In genomic region chr20:23635768-23636090, GRCh38 we compare ENCODE assay signal across 17 cellular contexts. TPM values are rescaled to one million over a fixed set of nuclear protein-coding genes. Genes with fewer than 3 reads are reported as not detected.
A peak's percentile ranks its signal among the peaks of the same experiment; 100 is the strongest.
DNase-seq lines count a peak whose midpoint lies in the region; ATAC-seq, FAIRE-seq and TF ChIP-seq lines count a peak whose summit lies in the region.
"Not testable (repeated sequence)": the region's sequence is repeated elsewhere in the genome, so short reads cannot be mapped to it uniquely, and the experiment has no call there.
"Had no signal": no experiment of that assay in that cellular context is flagged by ENCODE, and none has a peak within 500 bp of the region (broad histone marks: within the 10 kb centered on the region; RNA-seq: fewer than 3 reads in every experiment).

No MANE protein-coding gene starts in this region.

- WGBS in GM23248 (ENCODE audit: low coverage in 1 of 2, low lambda C conversion rate in 2 of 2, missing lambda C conversion rate in 2 of 2), 2 experiments, result 88 to 93% methylated on average over 2 of the region's 2 CpGs
- WGBS in HepG2 (ENCODE audit: low lambda C conversion rate), result 57% methylated on average over 2 of the region's 2 CpGs
- WGBS in spleen, 5 donors, result 72 to 90% (median 75%) methylated on average over 1 to 2 of the region's 2 CpGs

- not testable (repeated sequence) for H3K9me3 Mint-ChIP-seq in neural crest cell

- not testable (repeated sequence) for H3K27ac Mint-ChIP-seq in neural crest cell (ENCODE audit: unreplicated experiment)

- H3K27ac ChIP-seq in GM23248, spleen: not testable (repeated sequence)
- H3K27ac ChIP-seq in angular gyrus (ENCODE audit: low read depth, low read length) (peak overlapping the region; percentile 13), cingulate gyrus (ENCODE audit: low read depth, low read length) (peak overlapping the region; percentile 89), HepG2 (ENCODE audit: extremely low read length, insufficient read depth, low read length) (peak overlapping the region; percentile 91)

- TF ChIP-seq POLR2A in HepG2 (IDR thresholded peaks at IDR 0.05; ENCODE audit: insufficient read depth in 1 of 2, low read depth in 2 of 2, low read length in 2 of 2); spleen (IDR thresholded peaks at IDR 0.05): not testable (repeated sequence)

- peaks cover 25% of the 10 kb centered on the region for H3K4me1 Mint-ChIP-seq in neural crest cell

- not testable (repeated sequence) for H3K9me2 ChIP-seq in GM23248 (ENCODE audit: insufficient read depth)

- H3K4me3 ChIP-seq in GM23248 (peak overlapping the region; percentile 85), fibroblast of mammary gland (ENCODE audit: control insufficient read depth, low read depth, low read length) (peak overlapping the region; percentile 90), HepG2 (replicated peaks in 1 of 3; ENCODE audit: insufficient read depth in 1 of 3, low read depth in 2 of 3, low read length in 3 of 3) (peak overlapping the region; percentile 80 to 93 (median 88); a peak in 5 of 6 replicates), spleen (peak overlapping the region in 5 of 8 donors; percentile 67 to 87 (median 77))

- POLR2A ChIA-PET in HepG2 (lab: Yijun Ruan, JAX), result interaction anchor here (1.8 to 18.0 kb wide), 11 partner anchors 11 to 286 kb away, joined by 8 to 543 read pairs (median 13); partner anchors contain the start of genes NAPB and NXT1

- TF ChIP-seq RAD21 in HepG2 (CRISPR knock-in tag; IDR thresholded peaks at IDR 0.05), result not testable (repeated sequence)

- not testable (repeated sequence) for H3K36me3 ChIP-seq in GM23248 (ENCODE audit: low read depth)
- H3K36me3 ChIP-seq in HepG2 (replicated peaks in 1 of 2; ENCODE audit: control insufficient read depth in 1 of 2, insufficient read depth in 2 of 2, low read length in 2 of 2), result peaks cover 12 to 20% of the 10 kb centered on the region in 2 experiments
- peaks cover 0 to 45% (median 12%) of the 10 kb centered on the region in 6 donors for H3K36me3 ChIP-seq in spleen

- TF ChIP-seq CTCF in fibroblast of mammary gland (conservative IDR thresholded peaks at IDR 0.05; ENCODE audit: control insufficient read depth, insufficient read depth, low read depth, low read length); HepG2 (CRISPR knock-in tag; IDR thresholded peaks at IDR 0.05); neural crest cell (conservative IDR thresholded peaks at IDR 0.05); spleen (IDR thresholded peaks at IDR 0.05 in 8 of 11, conservative IDR thresholded peaks at IDR 0.05 in 3 of 11): not testable (repeated sequence)

- H3K79me2 ChIP-seq in GM23248 (ENCODE audit: insufficient read depth) (peaks cover 23% of the 10 kb centered on the region), HepG2 (ENCODE audit: insufficient read depth, low read length) (peaks cover 29% of the 10 kb centered on the region)

- not testable (repeated sequence) for BruUV-seq in HepG2 (replicated peaks; lab: Mats Ljungman, UMichigan)

- intact Hi-C loops in HepG2 (cut with micrococcal nuclease; ENCODE audit: unreplicated experiment); spleen (cut with DNase I; ENCODE audit: low total_unique reads): not testable (repeated sequence)

- not testable (repeated sequence) for FAIRE-seq in HepG2 (lab: Jason Lieb, UNC)

- H3F3A ChIP-seq in GM23248 (ENCODE audit: insufficient read depth), result not testable (repeated sequence)

- H3K27me3 Mint-ChIP-seq in neural crest cell (ENCODE audit: low read depth), result not testable (repeated sequence)

- H2AFZ ChIP-seq in GM23248; HepG2 (ENCODE audit: low read length): not testable (repeated sequence)

- not testable (repeated sequence) for H3K36me3 Mint-ChIP-seq in neural crest cell (ENCODE audit: low read depth)

- CTCF ChIA-PET in HepG2 (lab: Yijun Ruan, JAX; ENCODE audit: low intra/inter-chr PET ratio, low total read pairs), result not testable (repeated sequence)

- in situ Hi-C loops in GM23248 (cut with MboI), result not testable (repeated sequence)
- in situ Hi-C loops in HepG2 (cut with HindIII; ENCODE audit: extremely low pct_ligation_motif_present, low pct_unique_long_range_greater_than_20kb), result loop anchor here (10.0 kb wide), 1 partner anchor 1061 kb away; no protein-coding TSS in a partner anchor

- DNase-seq in GM23248; fibroblast of mammary gland (ENCODE audit: low read depth); HepG2 (ENCODE audit: low spot score); neural crest cell (ENCODE audit: low read depth, low spot score); spleen: not testable (repeated sequence)

- H3K4me1 ChIP-seq in GM23248 (ENCODE audit: insufficient read depth) (peaks cover 17% of the 10 kb centered on the region), HepG2 (ENCODE audit: insufficient read depth, low read length) (peaks cover 86% of the 10 kb centered on the region), spleen (peaks cover 5 to 93% (median 25%) of the 10 kb centered on the region in 6 donors)

- H3K9me3 ChIP-seq in GM23248 (ENCODE audit: low read depth); HepG2 (ENCODE audit: low read length); spleen: not testable (repeated sequence)

- H3K4me2 ChIP-seq in GM23248 (ENCODE audit: unreplicated experiment) (peak overlapping the region; percentile 94), HepG2 (ENCODE audit: low read depth, low read length) (peak overlapping the region; percentile 94)

- peak overlapping the region; percentile 64 for H3K4me3 Mint-ChIP-seq in neural crest cell

- TF ChIP-seq EP300 in HepG2 (IDR thresholded peaks at IDR 0.05; ENCODE audit: low read depth in 2 of 2, low read length in 2 of 2); HepG2 (CRISPR knock-in tag; IDR thresholded peaks at IDR 0.05; ENCODE audit: borderline replicate concordance): not testable (repeated sequence)

- not testable (repeated sequence) for ATAC-seq in HepG2

- H3K9ac ChIP-seq in GM23248, result not testable (repeated sequence)
- peak overlapping the region; percentile 97 for H3K9ac ChIP-seq in HepG2 (ENCODE audit: insufficient read depth, low read depth, low read length)

- not testable (repeated sequence) for H4K20me1 ChIP-seq in GM23248 (ENCODE audit: insufficient read depth)
- H4K20me1 ChIP-seq in HepG2 (ENCODE audit: insufficient read depth, low read length), result peaks cover 15% of the 10 kb centered on the region; the same call in 1 of the 2 replicates

- H3K27me3 ChIP-seq in GM23248 (replicated peaks; ENCODE audit: insufficient read depth); HepG2 (ENCODE audit: control insufficient read depth in 1 of 2, insufficient read depth in 2 of 2, low read length in 2 of 2): not testable (repeated sequence)
- peaks cover 0 to 25% (median 7%) of the 10 kb centered on the region in 7 donors for H3K27me3 ChIP-seq in spleen (replicated peaks in 1 of 7)

RNA-seq across cellular contexts. Expression of gene CST3, which starts 2.0 kb away (rescaled TPM):
- total RNA-seq in GM23248 (2014; rRNA removed; shearing (Covaris generic)), result 396 and 478 TPM in 2 replicates
- polyA plus RNA-seq in GM23248 (2016; fragmentation: Nextera tagmentation; extraction: Ambion mirVana) (782 and 784 TPM in 2 replicates), HepG2 (2011; rRNA removed) (1,005 and 1,077 TPM in 2 replicates), spleen (100 to 1,000 TPM; 199 to 272 (median 267) TPM)
- total RNA-seq in HepG2 (2016; rRNA removed; fragmentation: Illumina TruSeq; extraction: Trizol) (300 and 690 TPM in 2 replicates), neural crest cell (145 and 146 TPM in 2 replicates), spleen (1,000 to 10,000 TPM in 3 of 7 donors, 100 to 1,000 TPM in 4; 501 to 1,082 (median 830) TPM)
- total RNA-seq in HepG2 (2016; cell fraction: cytosol; rRNA removed; fragmentation: Illumina TruSeq; extraction: Trizol; ENCODE audit: low read depth), result 306 and 400 TPM in 2 replicates
- 277 and 657 TPM in 2 replicates for total RNA-seq in HepG2 (2016; cell fraction: insoluble cytoplasmic fraction; rRNA removed; fragmentation: Illumina TruSeq; extraction: Trizol)
- 267 and 341 TPM in 2 replicates for total RNA-seq in HepG2 (2016; cell fraction: membrane; rRNA removed; fragmentation: Illumina TruSeq; extraction: Trizol)
- 478 and 575 TPM in 2 replicates for total RNA-seq in HepG2 (2016; cell fraction: nucleus; rRNA removed; fragmentation: Illumina TruSeq; extraction: Trizol)
- polyA plus RNA-seq in HepG2 (2011; cell fraction: cytosol; rRNA removed), result 827 and 1,616 TPM in 2 replicates
- polyA plus RNA-seq in HepG2 (2011; cell fraction: nucleus; rRNA removed), result 530 and 563 TPM in 2 replicates
- 560 and 584 TPM in 2 replicates for polyA plus RNA-seq in HepG2 (2012)
- 569 and 650 TPM in 2 replicates for polyA plus RNA-seq in HepG2 (2016; cell fraction: cytosol; fragmentation: Illumina TruSeq; extraction: Trizol; ENCODE audit: low read depth)
- polyA plus RNA-seq in HepG2 (2016; cell fraction: insoluble cytoplasmic fraction; fragmentation: Illumina TruSeq; extraction: Trizol; ENCODE audit: low read depth), result 435 and 510 TPM in 2 replicates
- 388 and 429 TPM in 2 replicates for polyA plus RNA-seq in HepG2 (2016; cell fraction: membrane; fragmentation: Illumina TruSeq; extraction: Trizol; ENCODE audit: low read depth)
- 1,429 and 1,592 TPM in 2 replicates for polyA plus RNA-seq in HepG2 (2016; cell fraction: nucleus; fragmentation: Illumina TruSeq; extraction: Trizol; ENCODE audit: insufficient read depth, low read depth)
- polyA minus RNA-seq in HepG2 (2011; rRNA and poly(A)+ RNA removed; ENCODE audit: low replicate concordance), result 60.4 and 1,528 TPM in 2 replicates
- polyA minus RNA-seq in HepG2 (2011; cell fraction: cytosol; rRNA and poly(A)+ RNA removed), result 688 and 730 TPM in 2 replicates
- 130 and 153 TPM in 2 replicates for polyA minus RNA-seq in HepG2 (2011; cell fraction: nucleus; rRNA and poly(A)+ RNA removed)

RNA-seq across cellular contexts. Expression of gene CST9, which starts 30.0 kb away (rescaled TPM):
- total RNA-seq in GM23248 (2014; rRNA removed; shearing (Covaris generic)), result not detected in 2 replicates
- polyA plus RNA-seq in GM23248 (2016; fragmentation: Nextera tagmentation; extraction: Ambion mirVana), result not detected in 2 replicates
- 0.07 TPM in 1 of 2 replicates, not detected in the other for total RNA-seq in HepG2 (2016; rRNA removed; fragmentation: Illumina TruSeq; extraction: Trizol)
- not detected in 2 replicates for total RNA-seq in HepG2 (2016; cell fraction: cytosol; rRNA removed; fragmentation: Illumina TruSeq; extraction: Trizol; ENCODE audit: low read depth)
- total RNA-seq in HepG2 (2016; cell fraction: insoluble cytoplasmic fraction; rRNA removed; fragmentation: Illumina TruSeq; extraction: Trizol), result not detected in 2 replicates
- not detected in 2 replicates for total RNA-seq in HepG2 (2016; cell fraction: membrane; rRNA removed; fragmentation: Illumina TruSeq; extraction: Trizol)
- total RNA-seq in HepG2 (2016; cell fraction: nucleus; rRNA removed; fragmentation: Illumina TruSeq; extraction: Trizol), result not detected in 2 replicates
- polyA plus RNA-seq in HepG2 (2011; rRNA removed), result not detected in 2 replicates
- not detected in 2 replicates for polyA plus RNA-seq in HepG2 (2011; cell fraction: cytosol; rRNA removed)
- polyA plus RNA-seq in HepG2 (2011; cell fraction: nucleus; rRNA removed), result not detected in 2 replicates
- polyA plus RNA-seq in HepG2 (2012), result not detected in 2 replicates
- not detected in 2 replicates for polyA plus RNA-seq in HepG2 (2016; cell fraction: cytosol; fragmentation: Illumina TruSeq; extraction: Trizol; ENCODE audit: low read depth)
- polyA plus RNA-seq in HepG2 (2016; cell fraction: insoluble cytoplasmic fraction; fragmentation: Illumina TruSeq; extraction: Trizol; ENCODE audit: low read depth), result not detected in 2 replicates
- not detected in 2 replicates for polyA plus RNA-seq in HepG2 (2016; cell fraction: membrane; fragmentation: Illumina TruSeq; extraction: Trizol; ENCODE audit: low read depth)
- polyA plus RNA-seq in HepG2 (2016; cell fraction: nucleus; fragmentation: Illumina TruSeq; extraction: Trizol; ENCODE audit: insufficient read depth, low read depth), result not detected in 2 replicates
- not detected in 2 replicates for polyA minus RNA-seq in HepG2 (2011; rRNA and poly(A)+ RNA removed; ENCODE audit: low replicate concordance)
- polyA minus RNA-seq in HepG2 (2011; cell fraction: cytosol; rRNA and poly(A)+ RNA removed), result not detected in 2 replicates
- polyA minus RNA-seq in HepG2 (2011; cell fraction: nucleus; rRNA and poly(A)+ RNA removed), result 0.25 TPM in 1 of 2 replicates, not detected in the other
- not detected in 2 replicates for total RNA-seq in neural crest cell
- total RNA-seq in spleen, result not detected
- not detected for polyA plus RNA-seq in spleen
- total RNA-seq: activated CD4-positive, alpha-beta memory T cell treated with anti-CD3 and anti-CD28 coated beads, Interleukin-2, amount 10 ng/mL, durations not matched to agents 7 days and 5 days; activated naive CD8-positive, alpha-beta T cell treated with anti-CD3 and anti-CD28 coated beads, Interleukin-2, amount 10 ng/mL, durations not matched to agents 7 days and 5 days; cardiac septum; CD4-positive, CD25-positive, alpha-beta regulatory T cell; K562; left ventricle myocardium superior; myocyte; pancreas; thyroid gland had no signal
- polyA plus RNA-seq: CD4-positive, CD25-positive, alpha-beta regulatory T cell; K562; pancreas; small intestine had no signal

RNA-seq across cellular contexts. Expression of gene CST4, which starts 53.1 kb away (rescaled TPM):
- not detected in 2 replicates for total RNA-seq in GM23248 (2014; rRNA removed; shearing (Covaris generic))
- not detected in 2 replicates for polyA plus RNA-seq in GM23248 (2016; fragmentation: Nextera tagmentation; extraction: Ambion mirVana)
- not detected in 2 replicates for total RNA-seq in HepG2 (2016; rRNA removed; fragmentation: Illumina TruSeq; extraction: Trizol)
- not detected in 2 replicates for total RNA-seq in HepG2 (2016; cell fraction: cytosol; rRNA removed; fragmentation: Illumina TruSeq; extraction: Trizol; ENCODE audit: low read depth)
- not detected in 2 replicates for total RNA-seq in HepG2 (2016; cell fraction: insoluble cytoplasmic fraction; rRNA removed; fragmentation: Illumina TruSeq; extraction: Trizol)
- not detected in 2 replicates for total RNA-seq in HepG2 (2016; cell fraction: membrane; rRNA removed; fragmentation: Illumina TruSeq; extraction: Trizol)
- not detected in 2 replicates for total RNA-seq in HepG2 (2016; cell fraction: nucleus; rRNA removed; fragmentation: Illumina TruSeq; extraction: Trizol)
- polyA plus RNA-seq in HepG2 (2011; rRNA removed), result 0.16 TPM in 1 of 2 replicates, not detected in the other
- polyA plus RNA-seq in HepG2 (2011; cell fraction: cytosol; rRNA removed), result not detected in 2 replicates
- not detected in 2 replicates for polyA plus RNA-seq in HepG2 (2011; cell fraction: nucleus; rRNA removed)
- polyA plus RNA-seq in HepG2 (2012), result not detected in 2 replicates
- polyA plus RNA-seq in HepG2 (2016; cell fraction: cytosol; fragmentation: Illumina TruSeq; extraction: Trizol; ENCODE audit: low read depth), result not detected in 2 replicates
- not detected in 2 replicates for polyA plus RNA-seq in HepG2 (2016; cell fraction: insoluble cytoplasmic fraction; fragmentation: Illumina TruSeq; extraction: Trizol; ENCODE audit: low read depth)
- polyA plus RNA-seq in HepG2 (2016; cell fraction: membrane; fragmentation: Illumina TruSeq; extraction: Trizol; ENCODE audit: low read depth), result not detected in 2 replicates
- polyA plus RNA-seq in HepG2 (2016; cell fraction: nucleus; fragmentation: Illumina TruSeq; extraction: Trizol; ENCODE audit: insufficient read depth, low read depth), result not detected in 2 replicates
- not detected in 2 replicates for polyA minus RNA-seq in HepG2 (2011; rRNA and poly(A)+ RNA removed; ENCODE audit: low replicate concordance)
- polyA minus RNA-seq in HepG2 (2011; cell fraction: cytosol; rRNA and poly(A)+ RNA removed), result not detected in 2 replicates
- not detected in 2 replicates for polyA minus RNA-seq in HepG2 (2011; cell fraction: nucleus; rRNA and poly(A)+ RNA removed)
- not detected in 2 replicates for total RNA-seq in neural crest cell
- total RNA-seq in spleen, result not detected
- polyA plus RNA-seq in spleen, result not detected
- total RNA-seq: activated CD4-positive, alpha-beta memory T cell treated with anti-CD3 and anti-CD28 coated beads, Interleukin-2, amount 10 ng/mL, durations not matched to agents 7 days and 5 days; activated naive CD8-positive, alpha-beta T cell treated with anti-CD3 and anti-CD28 coated beads, Interleukin-2, amount 10 ng/mL, durations not matched to agents 7 days and 5 days; cardiac septum; CD4-positive, CD25-positive, alpha-beta regulatory T cell; K562; left ventricle myocardium superior; myocyte; pancreas had no signal
- polyA plus RNA-seq: CD4-positive, CD25-positive, alpha-beta regulatory T cell; K562; pancreas; small intestine had no signal
